In the genomic region with DNA sequence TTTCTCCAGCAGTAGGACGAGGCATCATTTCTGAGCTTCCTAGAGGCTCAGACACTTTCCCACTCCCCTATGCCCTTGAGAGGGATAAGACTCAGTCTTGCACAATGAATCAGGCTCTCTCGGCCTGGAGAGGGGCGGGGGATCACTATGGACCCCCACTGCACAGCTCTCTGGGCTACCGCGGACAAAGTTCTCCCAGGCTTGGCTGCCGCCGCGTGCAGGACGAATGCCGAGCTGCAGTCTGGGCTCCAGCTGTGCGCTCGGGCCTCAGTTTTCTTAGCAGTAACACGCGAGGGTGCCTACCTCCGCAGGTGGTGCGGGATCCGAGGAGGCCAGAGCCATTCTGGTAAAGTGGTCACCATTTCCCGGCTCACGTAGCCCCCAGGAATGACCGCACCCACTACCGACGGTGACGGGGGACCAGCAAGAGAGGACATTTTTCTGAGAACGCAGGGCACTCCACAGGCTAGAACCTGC, we compare ENCODE assay signal across 1 cellular context.
TF ChIP-seq lines count a peak whose summit lies in the region.

No MANE protein-coding gene starts in this region.

TF ChIP-seq in WTC11, 78 proteins besides CTCF, POLR2A, EP300 and RAD21 (continued from another document):
- TF ChIP-seq, protein P1, sequence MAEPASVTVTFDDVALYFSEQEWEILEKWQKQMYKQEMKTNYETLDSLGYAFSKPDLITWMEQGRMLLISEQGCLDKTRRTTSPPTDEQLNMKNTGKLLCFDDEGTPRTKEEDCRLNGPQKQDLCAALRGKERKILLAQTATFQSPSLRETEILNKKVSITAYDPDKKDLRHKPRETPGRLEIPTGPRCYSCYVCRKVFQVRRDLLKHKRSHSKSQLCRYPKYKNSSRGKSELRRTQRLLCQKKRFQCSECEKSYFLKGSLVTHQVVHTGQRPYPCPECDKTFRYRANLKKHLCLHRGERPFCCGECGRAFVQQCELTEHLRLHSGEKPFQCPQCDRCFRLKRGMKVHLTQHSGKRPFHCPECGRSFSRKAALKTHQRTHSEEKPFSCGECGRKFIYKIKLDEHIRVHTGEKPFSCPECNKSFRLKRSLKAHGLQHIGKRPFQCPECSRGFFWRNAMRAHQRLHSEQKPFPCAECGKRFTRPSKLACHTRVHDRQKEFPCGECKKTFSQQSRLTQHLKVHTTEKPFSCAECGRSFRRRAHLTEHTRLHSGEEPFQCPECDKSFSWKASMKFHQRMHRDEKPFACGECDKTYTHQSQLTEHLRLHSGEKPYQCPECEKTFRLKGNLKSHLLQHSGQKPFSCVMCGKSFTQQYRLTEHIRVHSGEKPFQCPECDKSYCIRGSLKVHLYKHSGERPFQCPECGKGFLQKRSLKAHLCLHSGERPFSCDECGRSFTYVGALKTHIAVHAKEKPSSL (CRISPR knock-in tag; conservative IDR thresholded peaks at IDR 0.05), result no peak
- TF ChIP-seq NR3C1 (CRISPR knock-in tag; conservative IDR thresholded peaks at IDR 0.05; ENCODE audit: low read depth), result no peak
